8 cellular contexts compared by ENCODE assay signal in the genomic region with DNA sequence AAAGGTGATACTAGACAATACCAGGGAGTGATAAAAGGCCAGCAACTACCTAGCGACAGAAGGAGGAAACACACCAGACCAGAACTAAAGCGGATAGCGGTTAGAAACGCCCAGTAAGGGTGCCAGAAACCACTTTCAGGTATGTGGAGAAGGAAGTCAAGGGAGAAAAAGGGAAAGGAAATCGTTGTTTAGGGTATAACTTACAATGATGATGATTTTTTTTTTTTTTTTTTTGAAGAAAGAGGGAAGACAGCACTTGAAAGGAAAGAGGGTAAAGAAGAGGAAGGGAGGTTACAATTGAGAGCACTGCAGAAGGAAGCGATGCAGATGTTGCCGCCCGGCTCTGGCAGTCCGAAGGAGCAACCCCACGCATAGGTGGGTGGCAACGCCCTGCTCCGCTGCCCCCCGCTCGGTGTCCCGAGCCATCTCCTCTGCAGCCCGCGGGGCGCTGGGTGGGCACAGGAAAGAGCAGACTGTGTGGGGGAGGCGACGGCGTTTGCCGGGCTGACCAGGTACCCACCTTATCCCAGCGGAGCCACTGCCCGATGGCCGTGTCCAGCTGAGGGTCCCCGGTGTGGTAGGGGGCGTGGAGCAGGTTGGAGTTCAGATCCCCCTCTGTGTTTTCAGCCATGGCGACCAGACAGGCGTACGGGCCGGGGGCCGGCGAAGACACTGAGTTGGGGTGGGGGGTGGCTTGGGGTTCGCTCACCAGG. TPM values are rescaled to one million over a fixed set of nuclear protein-coding genes. Genes with fewer than 3 reads are reported as not detected.
A peak's percentile ranks its signal among the peaks of the same experiment; 100 is the strongest.
DNase-seq lines count a peak whose midpoint lies in the region; ATAC-seq, FAIRE-seq and TF ChIP-seq lines count a peak whose summit lies in the region.

No MANE protein-coding gene starts in this region.

- ATAC-seq in GM23338 (peak; percentile 71), HepG2 (peak; percentile 67)

- H3F3A ChIP-seq in GM23338 (replicated peaks; ENCODE audit: low read depth): no peaks in the 10 kb centered on the region

- no peak for TF ChIP-seq RAD21 in HepG2 (CRISPR knock-in tag; IDR thresholded peaks at IDR 0.05)

- H3K79me2 ChIP-seq in GM23338 (replicated peaks; ENCODE audit: insufficient read depth): peaks cover 35% of the 10 kb centered on the region
- H3K79me2 ChIP-seq in HepG2 (ENCODE audit: insufficient read depth, low read length): no peaks in the 10 kb centered on the region

- H3K27ac Mint-ChIP-seq in Calu3 (ENCODE audit: unreplicated experiment) (peak overlapping the region; percentile 40), GM23338 (peak overlapping the region; percentile 74)

- H3K9me3 ChIP-seq in HepG2 (ENCODE audit: low read length): no peaks in the 10 kb centered on the region

- no peak for FAIRE-seq in HepG2 (lab: Jason Lieb, UNC)

- H3K36me3 Mint-ChIP-seq in Calu3 (ENCODE audit: insufficient read depth, unreplicated experiment) (peaks cover 19% of the 10 kb centered on the region), GM23338 (ENCODE audit: low read depth) (no peaks in the 10 kb centered on the region; the same call in 1 of the 3 replicates)

- H3K4me3 Mint-ChIP-seq in Calu3 (ENCODE audit: low read depth, unreplicated experiment) (peak overlapping the region; percentile 97), GM23338 (peak overlapping the region; percentile 98)

- H3K4me2 ChIP-seq in GM23338 (peak overlapping the region; percentile 83), HepG2 (ENCODE audit: low read depth, low read length) (peak overlapping the region; percentile 95)

- CTCF ChIA-PET in Calu3 (lab: Charles Lee) (interaction anchor here (0.9 to 1.9 kb wide), 3 partner anchors 9 to 984 kb away, joined by 4 to 5 read pairs (median 5); no protein-coding TSS in a partner anchor), HepG2 (lab: Yijun Ruan, JAX; ENCODE audit: low intra/inter-chr PET ratio, low total read pairs) (no interaction called here)

- no peaks in the 10 kb centered on the region for H3K27me3 ChIP-seq in GM23338 (ENCODE audit: insufficient read depth)
- H3K27me3 ChIP-seq in HepG2 (ENCODE audit: control insufficient read depth in 1 of 2, insufficient read depth in 2 of 2, low read length in 2 of 2): no peaks in the 10 kb centered on the region

- BruUV-seq in Calu3 (replicated peaks; lab: Mats Ljungman, UMichigan) (no TSS peak), HepG2 (replicated peaks; lab: Mats Ljungman, UMichigan) (no TSS peak)

- 1% methylated on average over 12 of the region's 34 CpGs for WGBS in HepG2 (ENCODE audit: low lambda C conversion rate)

- H3K4me3 ChIP-seq in GM23338 (peak overlapping the region; percentile 88), choroid plexus epithelial cell (ENCODE audit: low read depth, low read length) (peak overlapping the region; percentile 96), HepG2 (replicated peaks in 1 of 3; ENCODE audit: insufficient read depth in 1 of 3, low read depth in 2 of 3, low read length in 3 of 3) (peak overlapping the region; percentile 69 to 84 (median 71))

- peak overlapping the region; percentile 56; the same call in 1 of the 2 replicates for H3K9ac ChIP-seq in HepG2 (ENCODE audit: insufficient read depth, low read depth, low read length)

- H3K36me3 ChIP-seq in GM23338 (ENCODE audit: insufficient read depth) (0 out of 2 replicates have a peak, but pooled peaks cover 4% of the 10 kb centered on the region), HepG2 (replicated peaks in 1 of 2; ENCODE audit: control insufficient read depth in 1 of 2, insufficient read depth in 2 of 2, low read length in 2 of 2) (no peaks in the 10 kb centered on the region)

- no peaks in the 10 kb centered on the region for H4K20me1 ChIP-seq in GM23338 (replicated peaks; ENCODE audit: insufficient read depth)
- H4K20me1 ChIP-seq in HepG2 (ENCODE audit: insufficient read depth, low read length): no peaks in the 10 kb centered on the region

- H2AFZ ChIP-seq in GM23338: peak overlapping the region; percentile 95
- H2AFZ ChIP-seq in HepG2 (ENCODE audit: low read length): no peak overlapping the region

- H3K9me2 ChIP-seq in GM23338 (ENCODE audit: insufficient read depth): no peaks in the 10 kb centered on the region

- H3K9me3 Mint-ChIP-seq in Calu3 (ENCODE audit: low read depth, unreplicated experiment) (no peaks in the 10 kb centered on the region), GM23338 (no peaks in the 10 kb centered on the region; the same call in 2 of the 3 replicates)

- H3K27ac ChIP-seq in GM23338 (ENCODE audit: low read depth): peak overlapping the region; percentile 69; the same call in 1 of the 2 replicates
- no peak overlapping the region for H3K27ac ChIP-seq in HepG2 (ENCODE audit: extremely low read length, insufficient read depth, low read length)

- no peak for TF ChIP-seq EP300 in HepG2 (IDR thresholded peaks at IDR 0.05; ENCODE audit: low read depth in 2 of 2, low read length in 2 of 2)
- TF ChIP-seq EP300 in HepG2 (CRISPR knock-in tag; IDR thresholded peaks at IDR 0.05; ENCODE audit: borderline replicate concordance): no peak

- intact Hi-C loops in Calu3 (cut with micrococcal nuclease; ENCODE audit: unreplicated experiment): no loop called here
- intact Hi-C loops in HepG2 (cut with micrococcal nuclease; ENCODE audit: unreplicated experiment): no loop called here

- TF ChIP-seq CTCF in Calu3 (IDR thresholded peaks at IDR 0.05; ENCODE audit: unreplicated experiment) (no peak), GM23338 (conservative IDR thresholded peaks at IDR 0.05; ENCODE audit: low read depth in 2 of 2) (no peak), choroid plexus epithelial cell (conservative IDR thresholded peaks at IDR 0.05; ENCODE audit: low read depth, low read length) (peak; percentile 27), HepG2 (CRISPR knock-in tag; IDR thresholded peaks at IDR 0.05) (0 out of 2 replicates have a peak, but pooled peaks have one; percentile 5)

- in situ Hi-C loops in HepG2 (cut with HindIII; ENCODE audit: extremely low pct_ligation_motif_present, low pct_unique_long_range_greater_than_20kb): loop anchor here (10.0 kb wide), 1 partner anchor 47 kb away; no protein-coding TSS in a partner anchor

- H3K4me1 ChIP-seq in GM23338 (ENCODE audit: insufficient read depth) (peaks cover 15% of the 10 kb centered on the region; the same call in 1 of the 2 replicates), HepG2 (ENCODE audit: insufficient read depth, low read length) (peaks cover 12% of the 10 kb centered on the region; the same call in 1 of the 2 replicates)

- no peaks in the 10 kb centered on the region for H3K27me3 Mint-ChIP-seq in Calu3 (ENCODE audit: unreplicated experiment)
- H3K27me3 Mint-ChIP-seq in GM23338 (ENCODE audit: insufficient read depth, low read depth, poor library complexity): peaks cover 4% of the 10 kb centered on the region

- DNase-seq in Calu3: peak; percentile 43
- DNase-seq in GM23338 (ENCODE audit: low spot score): peak; percentile 76
- peak; percentile 12 for DNase-seq in NCI-H1694 (lab: John Stamatoyannopoulos, UW)
- DNase-seq in T-helper 9 cell: peak; percentile 24
- peak; percentile 43 for DNase-seq in choroid plexus epithelial cell (ENCODE audit: low read depth)
- DNase-seq in HepG2 (ENCODE audit: low spot score): peak; percentile 21
- DNase-seq in stimulated activated CD8-positive, alpha-beta memory T cell treated with anti-CD3 and anti-CD28 coated beads, Interleukin-4, amount 100 ng/mL, for 48 hours: peak; percentile 48
- DNase-seq in activated CD8-positive, alpha-beta memory T cell treated with anti-CD3 and anti-CD28 coated beads, Interleukin-2, amount 50 U/mL, for 4 hours: no peak

- POLR2A ChIA-PET in HepG2 (lab: Yijun Ruan, JAX): interaction anchor here (1.1 kb wide), 1 partner anchor 96 kb away, joined by 8 read pairs; the partner anchor contains the start of gene LIPT2

- no peak for TF ChIP-seq POLR2A in HepG2 (IDR thresholded peaks at IDR 0.05; ENCODE audit: insufficient read depth in 1 of 2, low read depth in 2 of 2, low read length in 2 of 2)

- H3K4me1 Mint-ChIP-seq in Calu3 (ENCODE audit: low read depth, unreplicated experiment) (peaks cover 9% of the 10 kb centered on the region), GM23338 (peaks cover 10% of the 10 kb centered on the region)

TF ChIP-seq in GM23338, 12 proteins besides CTCF, POLR2A, EP300 and RAD21 (continues in another document):
- no peak for TF ChIP-seq EZH2phosphoT487 (IDR thresholded peaks at IDR 0.05; ENCODE audit: unreplicated experiment)
- no peak for TF ChIP-seq ZNF331 (CRISPR knock-in tag; IDR thresholded peaks at IDR 0.05; ENCODE audit: low read depth)

TF ChIP-seq in HepG2, 621 proteins besides CTCF, POLR2A, EP300 and RAD21 (continues in another document):
- no peak; the same call in 1 of the 2 replicates for TF ChIP-seq SP2 (CRISPR knock-in tag; IDR thresholded peaks at IDR 0.05)
- TF ChIP-seq REXO4 (CRISPR knock-in tag; IDR thresholded peaks at IDR 0.05; ENCODE audit: borderline replicate concordance): no peak
- no peak for TF ChIP-seq NR2F1 (CRISPR knock-in tag; IDR thresholded peaks at IDR 0.05)

RNA-seq across cellular contexts. Expression of gene PGM2L1, which starts 0.5 kb away (rescaled TPM):
- total RNA-seq in Calu3 (2022) (7.2 and 8.7 TPM in 2 replicates), HepG2 (2016; rRNA removed; fragmentation: Illumina TruSeq; extraction: Trizol) (1.2 and 2.1 TPM in 2 replicates)
- total RNA-seq in GM23338 (2014; rRNA removed; shearing (Covaris generic)): 41.0 and 44.4 TPM in 2 replicates
- polyA plus RNA-seq in GM23338 (2016; fragmentation: Nextera tagmentation; extraction: Ambion mirVana) (27.2 and 32.6 TPM in 2 replicates), HepG2 (2011; rRNA removed) (0.57 and 0.63 TPM in 2 replicates)
- total RNA-seq in HepG2 (2016; cell fraction: cytosol; rRNA removed; fragmentation: Illumina TruSeq; extraction: Trizol; ENCODE audit: low read depth): 0.09 and 0.30 TPM in 2 replicates
- 1.2 and 2.2 TPM in 2 replicates for total RNA-seq in HepG2 (2016; cell fraction: insoluble cytoplasmic fraction; rRNA removed; fragmentation: Illumina TruSeq; extraction: Trizol)
- 0.41 and 0.46 TPM in 2 replicates for total RNA-seq in HepG2 (2016; cell fraction: membrane; rRNA removed; fragmentation: Illumina TruSeq; extraction: Trizol)
- total RNA-seq in HepG2 (2016; cell fraction: nucleus; rRNA removed; fragmentation: Illumina TruSeq; extraction: Trizol): 1.3 and 1.5 TPM in 2 replicates
- polyA plus RNA-seq in HepG2 (2011; cell fraction: cytosol; rRNA removed): 0.24 and 0.55 TPM in 2 replicates
- polyA plus RNA-seq in HepG2 (2011; cell fraction: nucleus; rRNA removed): 1.1 and 1.5 TPM in 2 replicates
- 1.5 and 1.6 TPM in 2 replicates for polyA plus RNA-seq in HepG2 (2012)
- polyA plus RNA-seq in HepG2 (2016; cell fraction: cytosol; fragmentation: Illumina TruSeq; extraction: Trizol; ENCODE audit: low read depth): 0.05 TPM in 2 replicates
- polyA plus RNA-seq in HepG2 (2016; cell fraction: insoluble cytoplasmic fraction; fragmentation: Illumina TruSeq; extraction: Trizol; ENCODE audit: low read depth): 1.6 and 1.7 TPM in 2 replicates
- 0.22 TPM in 2 replicates for polyA plus RNA-seq in HepG2 (2016; cell fraction: membrane; fragmentation: Illumina TruSeq; extraction: Trizol; ENCODE audit: low read depth)
- polyA plus RNA-seq in HepG2 (2016; cell fraction: nucleus; fragmentation: Illumina TruSeq; extraction: Trizol; ENCODE audit: insufficient read depth, low read depth): 0.63 and 1.1 TPM in 2 replicates
- 1.3 and 2.3 TPM in 2 replicates for polyA minus RNA-seq in HepG2 (2011; rRNA and poly(A)+ RNA removed; ENCODE audit: low replicate concordance)
- 1.1 and 1.6 TPM in 2 replicates for polyA minus RNA-seq in HepG2 (2011; cell fraction: cytosol; rRNA and poly(A)+ RNA removed)
- 2.5 and 3.2 TPM in 2 replicates for polyA minus RNA-seq in HepG2 (2011; cell fraction: nucleus; rRNA and poly(A)+ RNA removed)

Comparison
In these comparisons a context has a peak if more than half of its experiments do, and no peak if none do; other contexts are left out.
1. CTCF ChIP-seq: peak in choroid plexus epithelial cell (single experiment) and HepG2 (single experiment); none in Calu3 (single experiment) and GM23338 (0 of 2).
2. Peak in every context shown above with its lines, with median percentiles within 50 percentile points of each other: H3K4me3 ChIP-seq.